19 cellular contexts compared by ENCODE assay signal in genomic region chr5:135295852-135296251, GRCh38.
A peak's percentile ranks its signal among the peaks of the same experiment; 100 is the strongest.
DNase-seq lines count a peak whose midpoint lies in the region; ATAC-seq, FAIRE-seq and TF ChIP-seq lines count a peak whose summit lies in the region.
"Had no signal": no experiment of that assay in that cellular context is flagged by ENCODE, and none has a peak within 500 bp of the region (broad histone marks: within the 10 kb centered on the region; RNA-seq: fewer than 3 reads in every experiment).

No MANE protein-coding gene starts in this region.

- H3K36me3 Mint-ChIP-seq in mesothelial cell of epicardium, result no peaks in the 10 kb centered on the region
- H3K36me3 Mint-ChIP-seq: CD4-positive, alpha-beta memory T cell had no signal

- peak; percentile 37 for FAIRE-seq in K562 (lab: Jason Lieb, UNC)
- FAIRE-seq: GM12878 had no signal

- no peaks in the 10 kb centered on the region for H3K79me2 ChIP-seq in K562 (ENCODE audit: control insufficient read depth, insufficient read depth, low read length)
- no peaks in the 10 kb centered on the region for H3K79me2 ChIP-seq in SK-N-SH (ENCODE audit: insufficient read depth)

- H4K20me1 ChIP-seq in K562 (replicated peaks; ENCODE audit: control insufficient read depth, insufficient read depth, low read length) (no peaks in the 10 kb centered on the region), SK-N-SH (ENCODE audit: insufficient read depth) (no peaks in the 10 kb centered on the region)

- no peaks in the 10 kb centered on the region for H3K9me3 Mint-ChIP-seq in mesothelial cell of epicardium
- H3K9me3 Mint-ChIP-seq: GM23338, H9, HFFc6 had no signal

- WGBS in K562 (ENCODE audit: insufficient coverage, low coverage, missing lambda C conversion rate), result 49% methylated on average over 2 of the region's 2 CpGs
- 87% methylated on average over 2 of the region's 2 CpGs for WGBS in SK-N-SH (ENCODE audit: low lambda C conversion rate)

- TF ChIP-seq POLR2A in K562 (conservative IDR thresholded peaks at IDR 0.05), result no peak

- no peak overlapping the region for H2AFZ ChIP-seq in K562 (ENCODE audit: low read depth, low read length)
- no peak overlapping the region for H2AFZ ChIP-seq in SK-N-SH (ENCODE audit: low read depth)
- H2AFZ ChIP-seq: GM23338 had no signal

- no TSS peak for BruUV-seq in K562 (replicated peaks; lab: Mats Ljungman, UMichigan)

- CTCF ChIA-PET in K562 (lab: Yijun Ruan, JAX; ENCODE audit: low intra/inter-chr PET ratio), result no interaction called here
- CTCF ChIA-PET in SK-N-SH (lab: Yijun Ruan, JAX), result interaction anchor here (1.1 kb wide), 1 partner anchor 15 kb away, joined by 3 read pairs; no protein-coding TSS in a partner anchor

- H3K9ac ChIP-seq in K562 (ENCODE audit: insufficient read depth in 1 of 2, low read depth in 2 of 2, low read length in 2 of 2) (no peak overlapping the region), SK-N-SH (no peak overlapping the region)

- in situ Hi-C loops in K562 (cut with MboI), result no loop called here

- no peaks in the 10 kb centered on the region for H3K9me1 ChIP-seq in K562 (ENCODE audit: control insufficient read depth, insufficient read depth, low read length)

- H3K4me1 ChIP-seq in K562 (replicated peaks in 1 of 2; ENCODE audit: control insufficient read depth in 2 of 2, insufficient read depth in 2 of 2, low read length in 2 of 2), result peaks cover 8 to 19% of the 10 kb centered on the region in 2 experiments
- H3K4me1 ChIP-seq in SK-N-SH (ENCODE audit: control insufficient read depth in 1 of 2, insufficient read depth in 2 of 2, low read depth in 1 of 2, low read length in 1 of 2), result no peaks in the 10 kb centered on the region
- H3K4me1 ChIP-seq: Caco-2 had no signal

- no peaks in the 10 kb centered on the region for H3F3A ChIP-seq in SK-N-SH (replicated peaks; ENCODE audit: insufficient read depth)

- H3K4me1 Mint-ChIP-seq in mesothelial cell of epicardium, result peaks cover 11% of the 10 kb centered on the region
- H3K4me1 Mint-ChIP-seq: CD4-positive, alpha-beta memory T cell; GM23338; H9 had no signal

- no peak for ATAC-seq in K562
- no peak for ATAC-seq in stimulated activated naive CD8-positive, alpha-beta T cell treated with anti-CD3 and anti-CD28 coated beads, Interleukin-15, Interleukin-2, amounts not matched to agents 100 U/mL and 50 U/mL, for 24 hours
- no peak for ATAC-seq in HG02588 (IDR thresholded peaks at IDR 0.05; ENCODE audit: unreplicated experiment)
- ATAC-seq: GM12878, GM23338 had no signal

- H3K36me3 ChIP-seq in K562 (ENCODE audit: control insufficient read depth, insufficient read depth, low read length) (no peaks in the 10 kb centered on the region), SK-N-SH (replicated peaks in 1 of 2; ENCODE audit: control insufficient read depth in 1 of 2, insufficient read depth in 2 of 2, low read length in 1 of 2) (no peaks in the 10 kb centered on the region)

- H3K9me3 ChIP-seq in K562 (replicated peaks; ENCODE audit: control insufficient read depth, insufficient read depth, low read depth, low read length) (no peaks in the 10 kb centered on the region), SK-N-SH (no peaks in the 10 kb centered on the region)
- H3K9me3 ChIP-seq: Caco-2 had no signal

- POLR2A ChIA-PET in K562 (lab: Yijun Ruan, JAX) (no interaction called here), SK-N-SH (lab: Yijun Ruan, JAX) (no interaction called here)

- H3K27ac Mint-ChIP-seq in mesothelial cell of epicardium, result peak overlapping the region; percentile 44
- H3K27ac Mint-ChIP-seq: CD4-positive, alpha-beta memory T cell; GM23338; H9; HFFc6 had no signal

- no peak overlapping the region for H3K4me3 ChIP-seq in K562
- no peak overlapping the region for H3K4me3 ChIP-seq in SK-N-SH (ENCODE audit: low read depth in 2 of 2, low read length in 1 of 2)
- H3K4me3 ChIP-seq: GM12878, GM23338 had no signal

- intact Hi-C loops in K562 (cut with micrococcal nuclease), result loop anchor here (2.0 kb wide), 1 partner anchor 23 kb away; no protein-coding TSS in a partner anchor

- no peaks in the 10 kb centered on the region for H3K9me2 ChIP-seq in SK-N-SH

- no peak overlapping the region for H3K27ac ChIP-seq in K562 (ENCODE audit: extremely low read depth, low read depth, low read length)
- no peak overlapping the region for H3K27ac ChIP-seq in SK-N-SH (ENCODE audit: low read depth in 2 of 2, low read length in 1 of 2)

- peaks cover 7% of the 10 kb centered on the region for H3K27me3 Mint-ChIP-seq in mesothelial cell of epicardium (ENCODE audit: low read depth)

- H3K4me2 ChIP-seq in K562 (ENCODE audit: insufficient read depth, low read length) (no peak overlapping the region), SK-N-SH (no peak overlapping the region)
- H3K4me2 ChIP-seq: GM23338 had no signal

- TF ChIP-seq RAD21 in K562 (CRISPR knock-in tag; conservative IDR thresholded peaks at IDR 0.05 in 1 of 2, IDR thresholded peaks at IDR 0.05 in 1 of 2) (no peak), SK-N-SH (IDR thresholded peaks at IDR 0.05; ENCODE audit: low read length) (no peak)

- no peak overlapping the region for H3K4me3 Mint-ChIP-seq in mesothelial cell of epicardium
- H3K4me3 Mint-ChIP-seq: CD4-positive, alpha-beta memory T cell; GM23338; H9; HFFc6 had no signal

- no peak for TF ChIP-seq EP300 in K562 (IDR thresholded peaks at IDR 0.05; ENCODE audit: low read length)
- TF ChIP-seq EP300 in SK-N-SH (IDR thresholded peaks at IDR 0.05; ENCODE audit: borderline replicate concordance in 1 of 2, low read depth in 1 of 2, low read length in 1 of 2), result no peak

- H3K27me3 ChIP-seq in K562 (ENCODE audit: control insufficient read depth in 2 of 2, insufficient read depth in 2 of 2, low read length in 2 of 2) (no peaks in the 10 kb centered on the region), SK-N-SH (ENCODE audit: insufficient read depth) (no peaks in the 10 kb centered on the region)

- DNase-seq in HCEC 1CT, result peak; percentile 27
- no peak for DNase-seq in K562 (ENCODE audit: extremely low read depth in 1 of 4, low spot score in 3 of 4)
- peak; percentile 36 for DNase-seq in fibroblast of peridontal ligament (ENCODE audit: extremely low read depth)
- no peak for DNase-seq in mesothelial cell of epicardium (ENCODE audit: low spot score in 2 of 2, unreplicated experiment in 2 of 2)
- DNase-seq in iPS-NIHi7 (ENCODE audit: extremely low spot score), result no peak
- DNase-seq in stimulated activated naive CD8-positive, alpha-beta T cell treated with anti-CD3 and anti-CD28 coated beads, Interleukin-15, Interleukin-2, amounts not matched to agents 100 U/mL and 50 U/mL, for 24 hours, result no peak
- no peak for DNase-seq in SK-N-SH
- DNase-seq: C1 segment of cervical spinal cord; Caco-2; CD4-positive, alpha-beta memory T cell; DMS 273 treated with DMSO at 0.1 percent for 48 hours; DMS79; EL; GDM1; H9; HFFc6 had no signal

- TF ChIP-seq CTCF in K562 (IDR thresholded peaks at IDR 0.05 in 2 of 3, conservative IDR thresholded peaks at IDR 0.05 in 1 of 3; ENCODE audit: insufficient read depth in 2 of 3, low read depth in 1 of 3, low read length in 3 of 3) (no peak), mesothelial cell of epicardium (IDR thresholded peaks at IDR 0.05; ENCODE audit: unreplicated experiment) (no peak), SK-N-SH (IDR thresholded peaks at IDR 0.05) (no peak)

TF ChIP-seq in K562, 482 proteins besides CTCF, POLR2A, EP300 and RAD21:
- TF ChIP-seq NFE2 (IDR thresholded peaks at IDR 0.05; ENCODE audit: low read depth), result 0 out of 2 replicates have a peak, but pooled peaks have one; percentile 44
- no peak for TF ChIP-seq ZC3H11A (IDR thresholded peaks at IDR 0.05; ENCODE audit: low read depth, low read length)
- TF ChIP-seq ZNF316 (IDR thresholded peaks at IDR 0.05), result 0 out of 2 replicates have a peak, but pooled peaks have one; percentile 23

TF ChIP-seq in SK-N-SH, 30 proteins besides CTCF, POLR2A, EP300 and RAD21 (continues in another document):
- TF ChIP-seq FOXJ3 (CRISPR knock-in tag; IDR thresholded peaks at IDR 0.05) (no peak), RFX5 (IDR thresholded peaks at IDR 0.05; ENCODE audit: low read length) (no peak), MXI1 (IDR thresholded peaks at IDR 0.05; ENCODE audit: low read depth, low read length) (no peak), POLR2AphosphoS5 (IDR thresholded peaks at IDR 0.05; ENCODE audit: low read depth, low read length) (no peak), GATA2 (CRISPR knock-in tag; IDR thresholded peaks at IDR 0.05) (no peak), SIN3A (IDR thresholded peaks at IDR 0.05; ENCODE audit: borderline replicate concordance, low read depth, low read length) (no peak), EZH2phosphoT487 (IDR thresholded peaks at IDR 0.05; ENCODE audit: borderline replicate concordance, low read depth) (no peak), TAF1 (IDR thresholded peaks at IDR 0.05; ENCODE audit: borderline replicate concordance, low read depth, low read length) (no peak), NFIC (IDR thresholded peaks at IDR 0.05; ENCODE audit: borderline replicate concordance) (no peak), ZBTB33 (IDR thresholded peaks at IDR 0.05; ENCODE audit: borderline replicate concordance, low read depth) (no peak), NRF1 (IDR thresholded peaks at IDR 0.05; ENCODE audit: low read depth, low read length) (no peak), FOSL2 (IDR thresholded peaks at IDR 0.05; ENCODE audit: borderline replicate concordance, low read depth) (no peak), TCF12 (IDR thresholded peaks at IDR 0.05) (no peak), ELF1 (IDR thresholded peaks at IDR 0.05) (no peak), FOXM1 (IDR thresholded peaks at IDR 0.05; ENCODE audit: low read depth) (no peak)
- TF ChIP-seq, protein P1, sequence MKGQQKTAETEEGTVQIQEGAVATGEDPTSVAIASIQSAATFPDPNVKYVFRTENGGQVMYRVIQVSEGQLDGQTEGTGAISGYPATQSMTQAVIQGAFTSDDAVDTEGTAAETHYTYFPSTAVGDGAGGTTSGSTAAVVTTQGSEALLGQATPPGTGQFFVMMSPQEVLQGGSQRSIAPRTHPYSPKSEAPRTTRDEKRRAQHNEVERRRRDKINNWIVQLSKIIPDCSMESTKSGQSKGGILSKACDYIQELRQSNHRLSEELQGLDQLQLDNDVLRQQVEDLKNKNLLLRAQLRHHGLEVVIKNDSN (IDR thresholded peaks at IDR 0.05; ENCODE audit: borderline replicate concordance, low read depth), result no peak

Comparison
In these comparisons a context has a peak if more than half of its experiments do, and no peak if none do; other contexts are left out.
1. DNase-seq: peak in HCEC 1CT (single experiment) and fibroblast of peridontal ligament (single experiment); none in K562 (0 of 4), mesothelial cell of epicardium (0 of 2), iPS-NIHi7 (single experiment), stimulated activated naive CD8-positive, alpha-beta T cell treated with anti-CD3 and anti-CD28 coated beads, Interleukin-15, Interleukin-2, amounts not matched to agents 100 U/mL and 50 U/mL, for 24 hours (single experiment) and SK-N-SH (single experiment).